ENCODE assay signal across 1 cellular context in the genomic region with DNA sequence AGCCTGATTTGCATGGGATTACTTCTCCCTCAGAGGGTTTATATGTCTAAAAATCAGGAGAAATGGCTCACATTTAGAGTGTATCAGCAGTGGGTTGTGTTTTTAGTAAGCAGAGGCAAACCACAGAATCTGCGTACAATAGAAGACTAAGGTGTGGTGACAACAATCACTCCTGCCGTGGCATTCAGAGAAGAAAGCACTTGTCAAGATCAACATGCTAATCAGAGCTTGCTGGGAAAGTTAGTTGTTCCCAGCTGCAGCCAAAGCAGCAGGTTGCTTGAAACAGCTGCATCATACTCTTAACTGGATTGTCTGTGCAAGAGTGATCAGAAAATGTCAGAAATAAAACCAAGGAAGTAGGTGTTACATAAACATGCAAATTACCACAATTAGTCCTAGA.
TF ChIP-seq lines count a peak whose summit lies in the region.

No MANE protein-coding gene starts in this region.

TF ChIP-seq in GM23338, 12 proteins besides CTCF, POLR2A, EP300 and RAD21:
- TF ChIP-seq, protein P1, sequence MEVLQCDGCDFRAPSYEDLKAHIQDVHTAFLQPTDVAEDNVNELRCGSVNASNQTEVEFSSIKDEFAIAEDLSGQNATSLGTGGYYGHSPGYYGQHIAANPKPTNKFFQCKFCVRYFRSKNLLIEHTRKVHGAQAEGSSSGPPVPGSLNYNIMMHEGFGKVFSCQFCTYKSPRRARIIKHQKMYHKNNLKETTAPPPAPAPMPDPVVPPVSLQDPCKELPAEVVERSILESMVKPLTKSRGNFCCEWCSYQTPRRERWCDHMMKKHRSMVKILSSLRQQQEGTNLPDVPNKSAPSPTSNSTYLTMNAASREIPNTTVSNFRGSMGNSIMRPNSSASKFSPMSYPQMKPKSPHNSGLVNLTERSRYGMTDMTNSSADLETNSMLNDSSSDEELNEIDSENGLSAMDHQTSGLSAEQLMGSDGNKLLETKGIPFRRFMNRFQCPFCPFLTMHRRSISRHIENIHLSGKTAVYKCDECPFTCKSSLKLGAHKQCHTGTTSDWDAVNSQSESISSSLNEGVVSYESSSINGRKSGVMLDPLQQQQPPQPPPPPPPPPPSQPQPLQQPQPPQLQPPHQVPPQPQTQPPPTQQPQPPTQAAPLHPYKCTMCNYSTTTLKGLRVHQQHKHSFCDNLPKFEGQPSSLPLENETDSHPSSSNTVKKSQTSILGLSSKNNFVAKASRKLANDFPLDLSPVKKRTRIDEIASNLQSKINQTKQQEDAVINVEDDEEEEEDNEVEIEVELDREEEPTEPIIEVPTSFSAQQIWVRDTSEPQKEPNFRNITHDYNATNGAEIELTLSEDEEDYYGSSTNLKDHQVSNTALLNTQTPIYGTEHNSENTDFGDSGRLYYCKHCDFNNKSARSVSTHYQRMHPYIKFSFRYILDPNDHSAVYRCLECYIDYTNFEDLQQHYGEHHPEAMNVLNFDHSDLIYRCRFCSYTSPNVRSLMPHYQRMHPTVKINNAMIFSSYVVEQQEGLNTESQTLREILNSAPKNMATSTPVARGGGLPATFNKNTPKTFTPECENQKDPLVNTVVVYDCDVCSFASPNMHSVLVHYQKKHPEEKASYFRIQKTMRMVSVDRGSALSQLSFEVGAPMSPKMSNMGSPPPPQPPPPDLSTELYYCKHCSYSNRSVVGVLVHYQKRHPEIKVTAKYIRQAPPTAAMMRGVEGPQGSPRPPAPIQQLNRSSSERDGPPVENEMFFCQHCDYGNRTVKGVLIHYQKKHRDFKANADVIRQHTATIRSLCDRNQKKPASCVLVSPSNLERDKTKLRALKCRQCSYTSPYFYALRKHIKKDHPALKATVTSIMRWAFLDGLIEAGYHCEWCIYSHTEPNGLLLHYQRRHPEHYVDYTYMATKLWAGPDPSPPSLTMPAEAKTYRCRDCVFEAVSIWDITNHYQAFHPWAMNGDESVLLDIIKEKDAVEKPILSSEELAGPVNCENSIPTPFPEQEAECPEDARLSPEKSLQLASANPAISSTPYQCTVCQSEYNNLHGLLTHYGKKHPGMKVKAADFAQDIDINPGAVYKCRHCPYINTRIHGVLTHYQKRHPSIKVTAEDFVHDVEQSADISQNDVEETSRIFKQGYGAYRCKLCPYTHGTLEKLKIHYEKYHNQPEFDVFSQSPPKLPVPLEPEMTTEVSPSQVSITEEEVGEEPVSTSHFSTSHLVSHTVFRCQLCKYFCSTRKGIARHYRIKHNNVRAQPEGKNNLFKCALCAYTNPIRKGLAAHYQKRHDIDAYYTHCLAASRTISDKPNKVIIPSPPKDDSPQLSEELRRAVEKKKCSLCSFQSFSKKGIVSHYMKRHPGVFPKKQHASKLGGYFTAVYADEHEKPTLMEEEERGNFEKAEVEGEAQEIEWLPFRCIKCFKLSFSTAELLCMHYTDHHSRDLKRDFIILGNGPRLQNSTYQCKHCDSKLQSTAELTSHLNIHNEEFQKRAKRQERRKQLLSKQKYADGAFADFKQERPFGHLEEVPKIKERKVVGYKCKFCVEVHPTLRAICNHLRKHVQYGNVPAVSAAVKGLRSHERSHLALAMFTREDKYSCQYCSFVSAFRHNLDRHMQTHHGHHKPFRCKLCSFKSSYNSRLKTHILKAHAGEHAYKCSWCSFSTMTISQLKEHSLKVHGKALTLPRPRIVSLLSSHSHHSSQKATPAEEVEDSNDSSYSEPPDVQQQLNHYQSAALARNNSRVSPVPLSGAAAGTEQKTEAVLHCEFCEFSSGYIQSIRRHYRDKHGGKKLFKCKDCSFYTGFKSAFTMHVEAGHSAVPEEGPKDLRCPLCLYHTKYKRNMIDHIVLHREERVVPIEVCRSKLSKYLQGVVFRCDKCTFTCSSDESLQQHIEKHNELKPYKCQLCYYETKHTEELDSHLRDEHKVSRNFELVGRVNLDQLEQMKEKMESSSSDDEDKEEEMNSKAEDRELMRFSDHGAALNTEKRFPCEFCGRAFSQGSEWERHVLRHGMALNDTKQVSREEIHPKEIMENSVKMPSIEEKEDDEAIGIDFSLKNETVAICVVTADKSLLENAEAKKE (CRISPR knock-in tag; IDR thresholded peaks at IDR 0.05): no peak
- TF ChIP-seq EZH2 (IDR thresholded peaks at IDR 0.05; ENCODE audit: low read depth, unreplicated experiment) (no peak), ETS1 (IDR thresholded peaks at IDR 0.05) (no peak), NANOG (IDR thresholded peaks at IDR 0.05; ENCODE audit: borderline replicate concordance) (no peak), POLR2AphosphoS5 (IDR thresholded peaks at IDR 0.05; ENCODE audit: low read depth) (no peak)
